ENCODE assay signal across 9 cellular contexts in genomic region chr14:20412422-20412821, GRCh38. TPM values are rescaled to one million over a fixed set of nuclear protein-coding genes. Genes with fewer than 3 reads are reported as not detected.
A peak's percentile ranks its signal among the peaks of the same experiment; 100 is the strongest.
DNase-seq lines count a peak whose midpoint lies in the region; ATAC-seq and TF ChIP-seq lines count a peak whose summit lies in the region.
"Had no signal": no experiment of that assay in that cellular context is flagged by ENCODE, and none has a peak within 500 bp of the region (broad histone marks: within the 10 kb centered on the region; RNA-seq: fewer than 3 reads in every experiment).

No MANE protein-coding gene starts in this region.

- H3K9me3 ChIP-seq in WERI-Rb-1 (ENCODE audit: severe bottlenecking) (no peaks in the 10 kb centered on the region), skeletal muscle tissue (ENCODE audit: control insufficient read depth in 3 of 3, low read length in 3 of 3) (no peaks in the 10 kb centered on the region)

- TF ChIP-seq CTCF in WERI-Rb-1 (IDR thresholded peaks at IDR 0.05; ENCODE audit: low read depth, low read length), result no peak

- no peaks in the 10 kb centered on the region for H3K27me3 ChIP-seq in WERI-Rb-1 (ENCODE audit: insufficient read depth, low read depth, severe bottlenecking)
- no peaks in the 10 kb centered on the region for H3K27me3 ChIP-seq in skeletal muscle tissue (ENCODE audit: control insufficient read depth in 3 of 3, insufficient read depth in 3 of 3, low read length in 3 of 3)

- no peak for DNase-seq in activated CD4-positive, CD25-positive, alpha-beta regulatory T cell (lab: John Stamatoyannopoulos, UW)
- DNase-seq in WERI-Rb-1 (no peak), left ventricle myocardium superior (no peak), DMS153 treated with DMSO at 0.1 percent for 48 hours (lab: John Stamatoyannopoulos, UW; ENCODE audit: unreplicated experiment) (no peak), occipital lobe (lab: John Stamatoyannopoulos, UW) (no peak)

- intact Hi-C loops in left ventricle myocardium superior (cut with micrococcal nuclease), result loop anchor here (10.0 kb wide), 1 partner anchor 192 kb away; no protein-coding TSS in a partner anchor

- H3K27ac ChIP-seq in WERI-Rb-1 (no peak overlapping the region; the same call in 1 of the 2 replicates), skeletal muscle tissue (ENCODE audit: low read depth, low read length) (peak overlapping the region; percentile 91)

- peaks cover 9% of the 10 kb centered on the region for H3K36me3 ChIP-seq in WERI-Rb-1
- peaks cover 8 to 9% (median 8%) of the 10 kb centered on the region in 3 donors for H3K36me3 ChIP-seq in skeletal muscle tissue (ENCODE audit: control insufficient read depth in 3 of 3, insufficient read depth in 3 of 3, low read length in 3 of 3)

- peak; percentile 78 to 84 for ATAC-seq in activated CD4-positive, CD25-positive, alpha-beta regulatory T cell treated with anti-CD3 and anti-CD28 coated beads, Interleukin-2, amount 50 U/mL, for 24 hours
- ATAC-seq in HG02943 (IDR thresholded peaks at IDR 0.05; ENCODE audit: low read depth, unreplicated experiment) (peak; percentile 62), left ventricle myocardium superior (peak; percentile 9)

- peak overlapping the region; percentile 88 to 97 (median 93) for H3K9ac ChIP-seq in skeletal muscle tissue (ENCODE audit: low read depth in 1 of 3, low read length in 3 of 3)

- H3K4me3 ChIP-seq in WERI-Rb-1 (ENCODE audit: low read depth, low read length) (peak overlapping the region; percentile 87), skeletal muscle tissue (ENCODE audit: low read length in 3 of 3) (peak overlapping the region; percentile 79 to 95 (median 92))

- peaks cover 15 to 30% (median 16%) of the 10 kb centered on the region in 3 donors for H3K4me1 ChIP-seq in skeletal muscle tissue (ENCODE audit: control insufficient read depth in 3 of 3, insufficient read depth in 3 of 3, low read length in 3 of 3)

RNA-seq across cellular contexts. Expression of gene TEP1, which starts 0.9 kb away (rescaled TPM):
- total RNA-seq in left ventricle myocardium superior, result 10.5 TPM
- total RNA-seq in skeletal muscle tissue, result 10.4 TPM
- total RNA-seq in occipital lobe, result 8.4 TPM

RNA-seq across cellular contexts. Expression of gene KLHL33, which starts 23.5 kb away (rescaled TPM):
- 0.77 TPM for total RNA-seq in left ventricle myocardium superior
- 2.1 TPM for total RNA-seq in skeletal muscle tissue
- 0.31 TPM for total RNA-seq in occipital lobe
- total RNA-seq: Daoy had no signal

RNA-seq across cellular contexts. Expression of gene OSGEP, which starts 42.2 kb away (rescaled TPM):
- total RNA-seq in left ventricle myocardium superior (15.3 TPM), skeletal muscle tissue (26.6 TPM), occipital lobe (36.8 TPM)

RNA-seq across cellular contexts. Expression of gene APEX1, which starts 42.6 kb away (rescaled TPM):
- total RNA-seq in left ventricle myocardium superior (68.2 TPM), skeletal muscle tissue (64.2 TPM), occipital lobe (56.9 TPM)

RNA-seq across cellular contexts. Expression of gene PIP4P1, which starts 48.8 kb away (rescaled TPM):
- total RNA-seq in left ventricle myocardium superior, result 17.7 TPM
- total RNA-seq in skeletal muscle tissue, result 13.0 TPM
- total RNA-seq in occipital lobe, result 26.0 TPM

Comparison
In these comparisons a context has a peak if more than half of its experiments do, and no peak if none do; other contexts are left out.
1. ATAC-seq: peak in every context shown above with its lines; median percentile 81 in activated CD4-positive, CD25-positive, alpha-beta regulatory T cell treated with anti-CD3 and anti-CD28 coated beads, Interleukin-2, amount 50 U/mL, for 24 hours; 62 in HG02943; 9 in left ventricle myocardium superior.